Comparison of ENCODE assay signal across 1 cellular context in genomic region chr1:53078333-53079101, GRCh38.
TF ChIP-seq lines count a peak whose summit lies in the region.

No MANE protein-coding gene starts in this region.

TF ChIP-seq in HepG2, 621 proteins besides CTCF, POLR2A, EP300 and RAD21:
- TF ChIP-seq SKIL (CRISPR knock-in tag; IDR thresholded peaks at IDR 0.05; ENCODE audit: borderline replicate concordance): 0 out of 2 replicates have a peak, but pooled peaks have one; percentile 16
- no peak for TF ChIP-seq ZNF331 (CRISPR knock-in tag; IDR thresholded peaks at IDR 0.05)
TF ChIP-seq in HepG2: peak in this region for 1.
